Comparison of ENCODE assay signal across 22 cellular contexts in the genomic region with DNA sequence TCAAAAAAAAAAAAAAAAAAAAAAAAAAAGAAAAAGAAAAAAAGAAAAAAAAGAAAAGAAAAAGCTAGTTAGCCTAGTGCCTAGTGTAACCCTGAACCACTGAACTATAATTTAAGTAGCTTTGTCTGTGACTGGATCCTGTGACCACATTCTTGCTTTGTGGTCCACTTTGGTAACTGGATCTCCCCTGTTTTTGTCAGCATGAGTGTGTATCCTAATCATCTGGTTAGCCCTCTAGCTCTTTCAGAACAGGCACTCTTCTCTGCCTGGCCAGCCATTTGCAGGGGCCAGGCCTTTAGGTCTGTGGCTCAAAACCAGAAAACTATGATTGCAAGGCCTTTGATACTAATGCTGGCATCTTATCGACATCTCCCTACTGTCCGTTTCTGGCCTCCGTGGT.
"Had no signal": no experiment of that assay in that cellular context is flagged by ENCODE, and none has a peak within 500 bp of the region (broad histone marks: within the 10 kb centered on the region; RNA-seq: fewer than 3 reads in every experiment).

No MANE protein-coding gene starts in this region.

- ATAC-seq: activated naive CD4-positive, alpha-beta T cell treated with anti-CD3 and anti-CD28 coated beads, Interleukin-2, amount 50 U/mL, for 72 hours; activated T-cell treated with anti-CD3 and anti-CD28 coated beads, Interleukin-2, amount 50 U/mL, for 4 hours; gastroesophageal sphincter; heart left ventricle had no signal

- H3K27me3 Mint-ChIP-seq: activated CD4-positive, alpha-beta T cell treated with anti-CD3 and anti-CD28 coated beads, Interleukin-2, amount 10 ng/mL, durations not matched to agents 7 days and 5 days; memory B cell; naive B cell had no signal

- H3K4me3 Mint-ChIP-seq: activated CD4-positive, alpha-beta T cell treated with anti-CD3 and anti-CD28 coated beads, Interleukin-2, amount 10 ng/mL, durations not matched to agents 7 days and 5 days; activated T-cell treated with anti-CD3 and anti-CD28 coated beads, Interleukin-2, amount 50 U/mL, for 4 hours; immature natural killer cell; memory B cell; naive B cell had no signal

- H3K4me1 Mint-ChIP-seq: activated CD4-positive, alpha-beta T cell treated with anti-CD3 and anti-CD28 coated beads, Interleukin-2, amount 10 ng/mL, durations not matched to agents 7 days and 5 days; immature natural killer cell; memory B cell; naive B cell had no signal

- DNase-seq: activated CD4-positive, alpha-beta T cell treated with anti-CD3 and anti-CD28 coated beads, Interleukin-2, amount 10 ng/mL, durations not matched to agents 7 days and 5 days; activated CD8-positive, alpha-beta memory T cell treated with anti-CD3 and anti-CD28 coated beads, Interleukin-2, amount 50 U/mL, for 4 hours; activated gamma-delta T cell; activated T-cell treated with anti-CD3 and anti-CD28 coated beads, Interleukin-2, amount 50 U/mL, for 4 hours; adrenal gland; cortex of kidney; erythroblast; heart left ventricle; immature natural killer cell; kidney glomerular epithelial cell; left ventricle myocardium inferior; naive B cell; ovary; sigmoid colon; stimulated activated CD8-positive, alpha-beta memory T cell treated with anti-CD3 and anti-CD28 coated beads, Interleukin-4, amount 100 ng/mL, for 48 hours; stimulated activated naive CD4-positive, alpha-beta T cell treated with Interleukin-2 at 50 U/mL for 16 hours; T-helper 1 cell; T-helper 9 cell; trophoblast cell had no signal

- H3K36me3 Mint-ChIP-seq: naive B cell had no signal

- H3K27ac Mint-ChIP-seq: activated CD4-positive, alpha-beta T cell treated with anti-CD3 and anti-CD28 coated beads, Interleukin-2, amount 10 ng/mL, durations not matched to agents 7 days and 5 days; activated naive CD4-positive, alpha-beta T cell treated with anti-CD3 and anti-CD28 coated beads, Interleukin-2, amount 50 U/mL, for 72 hours; immature natural killer cell; memory B cell had no signal

- H3K9me3 Mint-ChIP-seq: activated CD4-positive, alpha-beta T cell treated with anti-CD3 and anti-CD28 coated beads, Interleukin-2, amount 10 ng/mL, durations not matched to agents 7 days and 5 days; activated naive CD4-positive, alpha-beta T cell treated with anti-CD3 and anti-CD28 coated beads, Interleukin-2, amount 50 U/mL, for 72 hours; activated T-cell treated with anti-CD3 and anti-CD28 coated beads, Interleukin-2, amount 50 U/mL, for 4 hours; immature natural killer cell; memory B cell had no signal
